8 cellular contexts compared by ENCODE assay signal in genomic region chr3:169772530-169772950, GRCh38. TPM values are rescaled to one million over a fixed set of nuclear protein-coding genes. Genes with fewer than 3 reads are reported as not detected.
DNase-seq lines count a peak whose midpoint lies in the region; ATAC-seq and TF ChIP-seq lines count a peak whose summit lies in the region.

No MANE protein-coding gene starts in this region.

- H2AFZ ChIP-seq in SU-DHL-6 (ENCODE audit: low read depth, low read length, severe bottlenecking), result peak overlapping the region; percentile 75

- H3K27ac ChIP-seq in SU-DHL-6 (ENCODE audit: low read depth, low read length) (peak overlapping the region; percentile 94), coronary artery (peak overlapping the region; percentile 86 to 97)

- no peaks in the 10 kb centered on the region for H3K9me2 ChIP-seq in SU-DHL-6 (replicated peaks; ENCODE audit: insufficient read depth, low read length)

- TF ChIP-seq CTCF in GM12865 (IDR thresholded peaks at IDR 0.05; ENCODE audit: insufficient read depth, low read depth, low read length, missing control alignments), result no peak
- TF ChIP-seq CTCF in SU-DHL-6 (IDR thresholded peaks at IDR 0.05; ENCODE audit: insufficient read depth, low read length, poor library complexity, severe bottlenecking), result no peak
- no peak for TF ChIP-seq CTCF in coronary artery (IDR thresholded peaks at IDR 0.05)

- H3K79me2 ChIP-seq in SU-DHL-6 (ENCODE audit: insufficient read depth, low read length), result peaks cover 41% of the 10 kb centered on the region

- peak overlapping the region; percentile 85 for H3K9ac ChIP-seq in SU-DHL-6 (ENCODE audit: low read length)

- H3K4me3 ChIP-seq in GM12865 (ENCODE audit: low read depth, low read length), result peak overlapping the region; percentile 80
- peak overlapping the region; percentile 86 for H3K4me3 ChIP-seq in SU-DHL-6 (ENCODE audit: insufficient read depth, low read length, poor library complexity, severe bottlenecking)
- peak overlapping the region; percentile 96 for H3K4me3 ChIP-seq in coronary artery

- H3K27me3 ChIP-seq in SU-DHL-6 (ENCODE audit: low read length), result no peaks in the 10 kb centered on the region

- ATAC-seq in HG02870 (IDR thresholded peaks at IDR 0.05; ENCODE audit: unreplicated experiment), result peak; percentile 14

- H3K9me3 ChIP-seq in SU-DHL-6 (ENCODE audit: insufficient read depth, low read length), result no peaks in the 10 kb centered on the region

- no peaks in the 10 kb centered on the region for H4K20me1 ChIP-seq in SU-DHL-6 (ENCODE audit: low read depth, low read length)

- peaks cover 15% of the 10 kb centered on the region for H3K36me3 ChIP-seq in SU-DHL-6 (ENCODE audit: low read length)

- peak overlapping the region; percentile 96 for H3K4me2 ChIP-seq in SU-DHL-6 (ENCODE audit: low read depth, low read length, poor library complexity, severe bottlenecking)

- DNase-seq in A172 (ENCODE audit: low spot score) (peak; percentile 80), GM12865 (ENCODE audit: low read depth) (peak; percentile 84), NCI-H1436 treated with DMSO at 0.1 percent for 48 hours (lab: John Stamatoyannopoulos, UW) (peak; percentile 61), coronary artery (ENCODE audit: low spot score) (no peak), kidney tubule cell (ENCODE audit: low spot score) (peak; percentile 85)
- DNase-seq in stimulated activated CD4-positive, alpha-beta T cell treated with anti-CD3 and anti-CD28 coated beads, Interleukin-4, amount 100 ng/mL, for 4 hours, result peak; percentile 53 to 59

- H3F3A ChIP-seq in SU-DHL-6 (ENCODE audit: insufficient read depth), result peaks cover 27% of the 10 kb centered on the region

RNA-seq across cellular contexts. Expression of gene MYNN, which starts 0.7 kb away (rescaled TPM):
- total RNA-seq in A172 (2014; rRNA removed; shearing (Covaris generic)), result 24.0 and 30.9 TPM in 2 replicates

RNA-seq across cellular contexts. Expression of gene ACTRT3, which starts 3.2 kb away (rescaled TPM):
- total RNA-seq in A172 (2014; rRNA removed; shearing (Covaris generic)), result 2.9 and 3.3 TPM in 2 replicates

RNA-seq across cellular contexts. Expression of gene TERC, which starts 7.7 kb away (rescaled TPM):
- total RNA-seq in A172 (2014; rRNA removed; shearing (Covaris generic)), result 145 and 302 TPM in 2 replicates

RNA-seq across cellular contexts. Expression of gene LRRIQ4, which starts 40.1 kb away (rescaled TPM):
- not detected in 2 replicates for total RNA-seq in A172 (2014; rRNA removed; shearing (Covaris generic))

RNA-seq across cellular contexts. Expression of gene LRRC34, which starts 40.2 kb away (rescaled TPM):
- total RNA-seq in A172 (2014; rRNA removed; shearing (Covaris generic)), result not detected in 2 replicates
